Comparison of ENCODE assay signal across 8 cellular contexts in genomic region chr20:3854462-3854870, GRCh38. TPM values are rescaled to one million over a fixed set of nuclear protein-coding genes. Genes with fewer than 3 reads are reported as not detected.
DNase-seq lines count a peak whose midpoint lies in the region; ATAC-seq and TF ChIP-seq lines count a peak whose summit lies in the region.

No MANE protein-coding gene starts in this region.

- H3K4me2 ChIP-seq in OCI-LY1 (ENCODE audit: low read length) (no peak overlapping the region), trophoblast cell (ENCODE audit: low read length) (no peak overlapping the region)

- H3K36me3 ChIP-seq in OCI-LY1 (ENCODE audit: insufficient read depth, low read length), result peaks cover 37% of the 10 kb centered on the region
- H3K36me3 ChIP-seq in trophoblast cell (ENCODE audit: control insufficient read depth in 1 of 2, insufficient read depth in 2 of 2, low read length in 2 of 2), result peaks cover 27 to 34% of the 10 kb centered on the region in 2 experiments
- H3K36me3 ChIP-seq in endodermal cell (ENCODE audit: control insufficient read depth, insufficient read depth, low read length), result peaks cover 26% of the 10 kb centered on the region

- no peaks in the 10 kb centered on the region for H3K27me3 Mint-ChIP-seq in activated CD8-positive, alpha-beta memory T cell treated with anti-CD3 and anti-CD28 coated beads, Interleukin-2, amount 10 ng/mL, durations not matched to agents 7 days and 5 days
- H3K27me3 Mint-ChIP-seq in endothelial cell (ENCODE audit: unreplicated experiment) (peaks cover 1% of the 10 kb centered on the region), endodermal cell (ENCODE audit: insufficient read depth) (no peaks in the 10 kb centered on the region)

- H4K91ac ChIP-seq in trophoblast cell (ENCODE audit: low read depth, low read length), result no peak overlapping the region

- H3K23ac ChIP-seq in trophoblast cell (ENCODE audit: low read length), result no peak overlapping the region

- TF ChIP-seq CTCF in OCI-LY1 (IDR thresholded peaks at IDR 0.05; ENCODE audit: low read length) (no peak), endothelial cell (IDR thresholded peaks at IDR 0.05; ENCODE audit: unreplicated experiment) (no peak), endodermal cell (conservative IDR thresholded peaks at IDR 0.05) (no peak)

- H3K9me3 ChIP-seq in OCI-LY1 (ENCODE audit: low read length) (no peaks in the 10 kb centered on the region), trophoblast cell (ENCODE audit: insufficient read depth, low read depth, low read length) (no peaks in the 10 kb centered on the region), endodermal cell (ENCODE audit: control insufficient read depth, low read length) (no peaks in the 10 kb centered on the region)

- no peaks in the 10 kb centered on the region for H3K4me1 ChIP-seq in OCI-LY1 (ENCODE audit: insufficient read depth, low read length, severe bottlenecking)
- peaks cover 0 to 5% of the 10 kb centered on the region in 2 experiments for H3K4me1 ChIP-seq in trophoblast cell (ENCODE audit: control insufficient read depth in 1 of 2, insufficient read depth in 2 of 2, low read length in 2 of 2)
- no peaks in the 10 kb centered on the region for H3K4me1 ChIP-seq in endodermal cell (ENCODE audit: control insufficient read depth, insufficient read depth, low read length)

- peak; percentile 38 for ATAC-seq in activated CD8-positive, alpha-beta memory T cell treated with anti-CD3 and anti-CD28 coated beads, Interleukin-2, amount 10 ng/mL, durations not matched to agents 7 days and 5 days
- no peak for ATAC-seq in GM19023 (IDR thresholded peaks at IDR 0.05; ENCODE audit: unreplicated experiment)

- H3K27ac Mint-ChIP-seq in activated CD8-positive, alpha-beta memory T cell treated with anti-CD3 and anti-CD28 coated beads, Interleukin-2, amount 10 ng/mL, durations not matched to agents 7 days and 5 days, result peak overlapping the region; percentile 12
- H3K27ac Mint-ChIP-seq in endothelial cell (ENCODE audit: unreplicated experiment) (peak overlapping the region; percentile 84), endodermal cell (no peak overlapping the region)

- H2BK120ac ChIP-seq in trophoblast cell (ENCODE audit: insufficient read depth, low read length, poor library complexity), result no peak overlapping the region

- CTCF ChIA-PET in activated CD8-positive, alpha-beta memory T cell treated with anti-CD3 and anti-CD28 coated beads, Interleukin-2, amount 10 ng/mL, durations not matched to agents 7 days and 5 days (lab: Charles Lee), result interaction anchor here (0.6 to 4.7 kb wide), 41 partner anchors 10 to 231 kb away, joined by 3 to 65 read pairs (median 5); partner anchors contain the start of genes ADISSP, AP5S1, CENPB and SPEF1

- H3K27ac ChIP-seq in OCI-LY1 (ENCODE audit: low read depth, low read length, poor library complexity, severe bottlenecking) (peak overlapping the region; percentile 45), trophoblast cell (ENCODE audit: low read depth, low read length) (peak overlapping the region; percentile 11), endodermal cell (ENCODE audit: low read depth, low read length) (no peak overlapping the region)

- no peak overlapping the region for H3K9ac ChIP-seq in OCI-LY1 (ENCODE audit: low read length)
- no peak overlapping the region for H3K9ac ChIP-seq in trophoblast cell (ENCODE audit: low read length)
- no peak overlapping the region for H3K9ac ChIP-seq in endodermal cell (ENCODE audit: extremely low read depth, low read length, poor library complexity, severe bottlenecking)

- H3K27me3 ChIP-seq in OCI-LY1 (ENCODE audit: insufficient read depth, low read length), result no peaks in the 10 kb centered on the region
- no peaks in the 10 kb centered on the region for H3K27me3 ChIP-seq in trophoblast cell (ENCODE audit: insufficient read depth, low read length)
- no peaks in the 10 kb centered on the region for H3K27me3 ChIP-seq in endodermal cell (ENCODE audit: control insufficient read depth, insufficient read depth, low read length, poor library complexity, severe bottlenecking)

- no peaks in the 10 kb centered on the region for H4K20me1 ChIP-seq in OCI-LY1 (ENCODE audit: insufficient read depth, low read length)

- no peak overlapping the region for H2BK12ac ChIP-seq in trophoblast cell (ENCODE audit: low read length)

- no peak overlapping the region for H3K4me3 Mint-ChIP-seq in activated CD8-positive, alpha-beta memory T cell treated with anti-CD3 and anti-CD28 coated beads, Interleukin-2, amount 10 ng/mL, durations not matched to agents 7 days and 5 days
- H3K4me3 Mint-ChIP-seq in endothelial cell (ENCODE audit: unreplicated experiment) (no peak overlapping the region), endodermal cell (no peak overlapping the region)

- H3K36me3 Mint-ChIP-seq in activated CD8-positive, alpha-beta memory T cell treated with anti-CD3 and anti-CD28 coated beads, Interleukin-2, amount 10 ng/mL, durations not matched to agents 7 days and 5 days, result peaks cover 21% of the 10 kb centered on the region
- peaks cover 30% of the 10 kb centered on the region for H3K36me3 Mint-ChIP-seq in endothelial cell (ENCODE audit: low read depth, unreplicated experiment)
- H3K36me3 Mint-ChIP-seq in endodermal cell (ENCODE audit: low read depth), result peaks cover 48% of the 10 kb centered on the region

- H3K4me3 ChIP-seq in OCI-LY1 (ENCODE audit: low read depth, low read length, poor library complexity, severe bottlenecking) (no peak overlapping the region), trophoblast cell (ENCODE audit: low read depth, low read length) (no peak overlapping the region), endodermal cell (ENCODE audit: low read length) (no peak overlapping the region)

- H3F3A ChIP-seq in OCI-LY1 (ENCODE audit: insufficient read depth, low read length), result no peaks in the 10 kb centered on the region

- no peak for DNase-seq in activated CD8-positive, alpha-beta memory T cell treated with anti-CD3 and anti-CD28 coated beads, Interleukin-2, amount 10 ng/mL, durations not matched to agents 7 days and 5 days
- DNase-seq in activated CD8-positive, alpha-beta memory T cell treated with anti-CD3 and anti-CD28 coated beads, Interleukin-2, amount 50 U/mL, for 48 hours, result no peak
- DNase-seq in endothelial cell (ENCODE audit: low spot score), result no peak
- DNase-seq in trophoblast cell, result peak; percentile 95 to 98
- no peak for DNase-seq in NCI-H446 treated with DMSO at 0.1 percent for 48 hours (lab: John Stamatoyannopoulos, UW)
- DNase-seq in endodermal cell, result no peak

- H2AK5ac ChIP-seq in trophoblast cell (ENCODE audit: low read length), result no peak overlapping the region

- H3K4me1 Mint-ChIP-seq in activated CD8-positive, alpha-beta memory T cell treated with anti-CD3 and anti-CD28 coated beads, Interleukin-2, amount 10 ng/mL, durations not matched to agents 7 days and 5 days, result peaks cover 8% of the 10 kb centered on the region
- H3K4me1 Mint-ChIP-seq in endothelial cell (ENCODE audit: unreplicated experiment) (peaks cover 28% of the 10 kb centered on the region), endodermal cell (no peaks in the 10 kb centered on the region)

- H2BK5ac ChIP-seq in trophoblast cell (ENCODE audit: low read depth, low read length, poor library complexity), result no peak overlapping the region

- H3K9me3 Mint-ChIP-seq in activated CD8-positive, alpha-beta memory T cell treated with anti-CD3 and anti-CD28 coated beads, Interleukin-2, amount 10 ng/mL, durations not matched to agents 7 days and 5 days (ENCODE audit: low read depth), result no peaks in the 10 kb centered on the region
- H3K9me3 Mint-ChIP-seq in endothelial cell (ENCODE audit: unreplicated experiment), result no peaks in the 10 kb centered on the region
- H3K9me3 Mint-ChIP-seq in endodermal cell, result no peaks in the 10 kb centered on the region

- no peaks in the 10 kb centered on the region for H3K79me1 ChIP-seq in trophoblast cell (ENCODE audit: low read length)

- H3K79me2 ChIP-seq in OCI-LY1 (ENCODE audit: insufficient read depth, low read length), result no peaks in the 10 kb centered on the region
- no peaks in the 10 kb centered on the region for H3K79me2 ChIP-seq in trophoblast cell (ENCODE audit: control insufficient read depth, insufficient read depth, low read length, poor library complexity)

- no peak overlapping the region for H4K12ac ChIP-seq in trophoblast cell (ENCODE audit: low read depth, low read length)

- no peak overlapping the region for H4K8ac ChIP-seq in trophoblast cell (ENCODE audit: low read depth, low read length)

- no peak overlapping the region for H3K4ac ChIP-seq in trophoblast cell (ENCODE audit: low read depth, low read length)

- H2AFZ ChIP-seq in OCI-LY1 (ENCODE audit: low read length), result no peak overlapping the region
- no peak overlapping the region for H2AFZ ChIP-seq in trophoblast cell (ENCODE audit: insufficient read depth, low read length, poor library complexity)

- WGBS in trophoblast cell (ENCODE audit: extremely low coverage, insufficient coverage, insufficient read length), result no CpG with 5 or more reads among the region's 4 CpGs
- 93 to 96% methylated on average over 3 to 4 of the region's 4 CpGs for WGBS in endodermal cell (ENCODE audit: insufficient coverage in 1 of 2, insufficient read length in 1 of 2), 2 experiments

- H3K18ac ChIP-seq in trophoblast cell (ENCODE audit: low read length), result no peak overlapping the region

- H3K9me2 ChIP-seq in OCI-LY1 (ENCODE audit: low read depth, low read length), result no peaks in the 10 kb centered on the region

- H3K14ac ChIP-seq in trophoblast cell (ENCODE audit: low read length), result no peak overlapping the region

RNA-seq across cellular contexts. Expression of gene MAVS, which starts 7.8 kb away (rescaled TPM):
- total RNA-seq in activated CD8-positive, alpha-beta memory T cell treated with anti-CD3 and anti-CD28 coated beads, Interleukin-2, amount 10 ng/mL, durations not matched to agents 7 days and 5 days, result 10 to 100 TPM; 29.7 to 37.4 TPM
- 111 TPM for total RNA-seq in endothelial cell (ENCODE audit: unreplicated experiment)
- 17.5 and 17.6 TPM in 2 replicates for polyA plus RNA-seq in trophoblast cell (2013)
- total RNA-seq in endodermal cell, result 10 to 100 TPM; 43.1 to 43.2 TPM
- polyA plus RNA-seq in endodermal cell (2013, experiment 1 of 2), result 17.0 TPM
- polyA plus RNA-seq in endodermal cell (2013, experiment 2 of 2), result 16.9 TPM

RNA-seq across cellular contexts. Expression of gene AP5S1, which starts 34.1 kb away (rescaled TPM):
- total RNA-seq in activated CD8-positive, alpha-beta memory T cell treated with anti-CD3 and anti-CD28 coated beads, Interleukin-2, amount 10 ng/mL, durations not matched to agents 7 days and 5 days, result 10 to 100 TPM; 13.8 to 15.5 TPM
- total RNA-seq in endothelial cell (ENCODE audit: unreplicated experiment) (9.9 TPM), endodermal cell (1 to 10 TPM; 5.1 to 6.1 TPM)
- polyA plus RNA-seq in trophoblast cell (2013), result 4.4 and 4.5 TPM in 2 replicates
- polyA plus RNA-seq in endodermal cell (2013, experiment 1 of 2), result 4.1 TPM
- 3.8 TPM for polyA plus RNA-seq in endodermal cell (2013, experiment 2 of 2)

RNA-seq across cellular contexts. Expression of gene PANK2, which starts 34.7 kb away (rescaled TPM):
- total RNA-seq in activated CD8-positive, alpha-beta memory T cell treated with anti-CD3 and anti-CD28 coated beads, Interleukin-2, amount 10 ng/mL, durations not matched to agents 7 days and 5 days, result 10 to 100 TPM; 77.3 to 82.3 TPM
- 53.7 TPM for total RNA-seq in endothelial cell (ENCODE audit: unreplicated experiment)
- 18.9 and 19.4 TPM in 2 replicates for polyA plus RNA-seq in trophoblast cell (2013)
- total RNA-seq in endodermal cell, result 10 to 100 TPM; 57.6 to 66.5 TPM
- polyA plus RNA-seq in endodermal cell (2013, experiment 1 of 2), result 37.8 TPM
- polyA plus RNA-seq in endodermal cell (2013, experiment 2 of 2), result 35.1 TPM

RNA-seq across cellular contexts. Expression of gene CDC25B, which starts 58.4 kb away (rescaled TPM):
- total RNA-seq in activated CD8-positive, alpha-beta memory T cell treated with anti-CD3 and anti-CD28 coated beads, Interleukin-2, amount 10 ng/mL, durations not matched to agents 7 days and 5 days, result 100 to 1,000 TPM; 194 to 312 TPM
- total RNA-seq in endothelial cell (ENCODE audit: unreplicated experiment) (10.4 TPM), endodermal cell (10 to 100 TPM; 25.7 to 33.6 TPM)
- polyA plus RNA-seq in trophoblast cell (2013), result 25.2 and 26.6 TPM in 2 replicates
- 52.9 TPM for polyA plus RNA-seq in endodermal cell (2013, experiment 1 of 2)
- polyA plus RNA-seq in endodermal cell (2013, experiment 2 of 2), result 52.3 TPM

Comparison
In these comparisons a context has a peak if more than half of its experiments do, and no peak if none do; other contexts are left out.
1. DNase-seq: peak in trophoblast cell (2 of 2); none in activated CD8-positive, alpha-beta memory T cell treated with anti-CD3 and anti-CD28 coated beads, Interleukin-2, amount 10 ng/mL, durations not matched to agents 7 days and 5 days (single experiment), activated CD8-positive, alpha-beta memory T cell treated with anti-CD3 and anti-CD28 coated beads, Interleukin-2, amount 50 U/mL, for 48 hours (single experiment), endothelial cell (single experiment), NCI-H446 treated with DMSO at 0.1 percent for 48 hours (single experiment) and endodermal cell (single experiment).